In the genomic region with DNA sequence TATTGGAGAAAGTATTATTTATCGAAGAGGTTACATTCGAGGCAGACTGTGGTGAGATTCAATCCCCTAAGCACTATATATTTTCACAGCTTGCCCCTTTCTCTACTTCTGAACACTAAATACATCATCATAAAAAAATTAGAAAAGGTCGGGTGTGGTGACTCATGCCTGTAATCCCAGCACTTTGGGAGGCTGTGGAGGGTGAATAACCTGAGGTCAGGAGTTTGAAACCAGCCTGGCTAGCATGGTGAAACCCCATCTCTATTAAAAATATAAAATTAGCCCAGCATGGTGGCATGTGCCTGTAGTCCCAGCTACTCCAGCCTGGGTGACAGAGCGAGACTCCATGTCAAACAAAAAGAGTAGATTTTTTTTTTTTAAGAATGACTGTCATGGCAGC, we compare ENCODE assay signal across 18 cellular contexts.
DNase-seq lines count a peak whose midpoint lies in the region; ATAC-seq and TF ChIP-seq lines count a peak whose summit lies in the region.
"Had no signal": no experiment of that assay in that cellular context is flagged by ENCODE, and none has a peak within 500 bp of the region (broad histone marks: within the 10 kb centered on the region; RNA-seq: fewer than 3 reads in every experiment).

No MANE protein-coding gene starts in this region.

- in situ Hi-C loops in gastrocnemius medialis (cut with MboI; ENCODE audit: low sequenced_read_pairs in 4 of 4), result loop anchor here in 1 of 4 donors (10.0 kb wide), 1 partner anchor 68 kb away; a partner anchor contains a TSS

- H3K4me3 ChIP-seq in choroid plexus epithelial cell (ENCODE audit: low read depth, low read length) (no peak overlapping the region), gastrocnemius medialis (no peak overlapping the region)
- H3K4me3 ChIP-seq: A549, GM12878 had no signal

- no peaks in the 10 kb centered on the region for H3K36me3 ChIP-seq in gastrocnemius medialis

- H3K27ac ChIP-seq in gastrocnemius medialis, result peak overlapping the region; percentile 45 to 69 (median 66)
- H3K27ac ChIP-seq: A549 had no signal

- ATAC-seq in gastrocnemius medialis, result peak in 1 of 2 donors; percentile 30
- no peak for ATAC-seq in GM21723 (IDR thresholded peaks at IDR 0.05; ENCODE audit: unreplicated experiment)
- ATAC-seq: A549, GM12878 had no signal

- peak; percentile 31 for DNase-seq in EH (ENCODE audit: low read depth)
- peak; percentile 69 for DNase-seq in LHCN-M2 (ENCODE audit: low read depth)
- peak; percentile 36 for DNase-seq in choroid plexus epithelial cell (ENCODE audit: low read depth)
- DNase-seq in gastrocnemius medialis, result peak in 1 of 2 donors; percentile 33
- no peak for DNase-seq in SHP77 (lab: John Stamatoyannopoulos, UW)
- DNase-seq in activated CD4-positive, alpha-beta T cell treated with anti-CD3 and anti-CD28 coated beads, Interleukin-2, amount 50 U/mL, for 4 hours, result no peak
- DNase-seq: C1 segment of cervical spinal cord, DND-41, GOT3, NCI-H1105 treated with DMSO at 0.1 percent for 48 hours, NCI-H1694 treated with DMSO at 0.1 percent for 48 hours, NCI-H510A, NCI-H774, OCI-M1, SHP77 treated with DMSO at 0.1 percent for 48 hours had no signal

- H3K27me3 ChIP-seq in gastrocnemius medialis, result no peaks in the 10 kb centered on the region

- intact Hi-C loops in gastrocnemius medialis (cut with DNase I; ENCODE audit: low total_unique reads), result no loop called here

- no peak for TF ChIP-seq POLR2A in gastrocnemius medialis (IDR thresholded peaks at IDR 0.05)

- TF ChIP-seq CTCF in choroid plexus epithelial cell (conservative IDR thresholded peaks at IDR 0.05; ENCODE audit: low read depth, low read length) (no peak), gastrocnemius medialis (IDR thresholded peaks at IDR 0.05 in 4 of 5, conservative IDR thresholded peaks at IDR 0.05 in 1 of 5) (no peak)

- no peaks in the 10 kb centered on the region for H3K9me3 ChIP-seq in gastrocnemius medialis
- H3K9me3 ChIP-seq: A549 had no signal

- peaks cover 22 to 28% of the 10 kb centered on the region in 2 donors for H3K4me1 ChIP-seq in gastrocnemius medialis
- H3K4me1 ChIP-seq: A549 had no signal

Comparison
In these comparisons a context has a peak if more than half of its experiments do, and no peak if none do; other contexts are left out.
1. DNase-seq: peak in EH (single experiment), LHCN-M2 (single experiment) and choroid plexus epithelial cell (single experiment); none in SHP77 (0 of 2) and activated CD4-positive, alpha-beta T cell treated with anti-CD3 and anti-CD28 coated beads, Interleukin-2, amount 50 U/mL, for 4 hours (0 of 2).